Comparison of ENCODE assay signal across 1 cellular context in the genomic region with DNA sequence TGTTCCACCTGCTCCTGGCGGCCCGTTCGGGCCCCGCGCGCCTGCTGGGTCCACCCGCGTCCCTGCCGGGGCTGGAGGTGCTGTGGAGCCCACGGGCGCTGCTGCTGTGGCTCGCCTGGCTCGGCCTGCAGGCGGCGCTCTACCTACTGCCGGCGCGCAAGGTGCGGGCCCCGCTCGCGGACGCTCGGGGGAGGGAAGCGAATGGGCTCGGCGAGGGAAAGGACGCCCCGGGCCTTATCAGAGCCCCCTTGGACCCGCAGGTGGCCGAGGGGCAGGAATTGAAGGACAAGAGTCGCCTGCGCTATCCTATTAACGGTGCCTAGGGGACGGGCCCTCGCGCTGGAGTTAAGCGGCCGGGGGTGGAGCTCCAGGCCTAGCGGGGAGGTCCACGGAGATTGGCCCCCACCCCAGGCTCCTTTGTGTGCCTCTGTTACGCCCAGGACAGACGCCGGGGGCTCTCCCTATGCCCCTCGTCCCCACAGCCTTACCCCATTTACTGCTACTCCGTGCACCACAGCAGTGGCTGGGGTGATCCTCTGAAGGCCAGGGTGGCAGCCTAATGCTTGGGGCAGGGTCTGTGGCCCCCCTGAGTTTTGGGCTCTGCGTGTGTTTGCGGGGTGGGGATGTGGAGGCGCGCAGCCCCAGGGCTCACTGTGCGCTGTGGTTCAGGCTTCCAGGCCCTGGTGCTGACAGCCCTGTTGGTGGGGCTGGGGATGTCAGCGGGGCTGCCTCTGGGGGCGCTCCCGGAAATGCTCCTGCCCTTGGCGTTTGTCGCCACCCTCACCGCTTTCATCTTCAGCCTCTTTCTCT.
TF ChIP-seq lines count a peak whose summit lies in the region.

No MANE protein-coding gene starts in this region.

TF ChIP-seq in GM12878, 131 proteins besides CTCF, POLR2A, EP300 and RAD21 (continued from another document):
- TF ChIP-seq ZNF384 (IDR thresholded peaks at IDR 0.05; ENCODE audit: borderline replicate concordance, low read depth, low read length) (no peak), WRNIP1 (IDR thresholded peaks at IDR 0.05; ENCODE audit: borderline replicate concordance, low read depth, low read length) (no peak), ZNF274 (IDR thresholded peaks at IDR 0.05; ENCODE audit: insufficient read depth, insufficient read length) (no peak), IKZF1 (conservative IDR thresholded peaks at IDR 0.05) (peak; percentile 13; the same call in 1 of the 2 replicates), PAX8 (IDR thresholded peaks at IDR 0.05) (no peak), ASH2L (IDR thresholded peaks at IDR 0.05; ENCODE audit: borderline replicate concordance, low read depth) (no peak), SMAD5 (IDR thresholded peaks at IDR 0.05; ENCODE audit: low read depth) (no peak), NFIC (IDR thresholded peaks at IDR 0.05; ENCODE audit: low read depth, low read length) (no peak), SUPT20H (IDR thresholded peaks at IDR 0.05; ENCODE audit: borderline replicate concordance, control insufficient read depth, low read depth, low read length) (no peak), NBN (IDR thresholded peaks at IDR 0.05) (0 out of 2 replicates have a peak, but pooled peaks have one; percentile 31), RELA (IDR thresholded peaks at IDR 0.05; ENCODE audit: borderline replicate concordance, partially characterized antibody) (no peak), KAT2A (conservative IDR thresholded peaks at IDR 0.05; ENCODE audit: control insufficient read depth, low read depth, low read length) (no peak), TCF12 (IDR thresholded peaks at IDR 0.05; ENCODE audit: low read depth, low read length) (peak; percentile 18; the same call in 1 of the 2 replicates), PAX5 (IDR thresholded peaks at IDR 0.05; ENCODE audit: borderline replicate concordance, low read depth, low read length) (no peak), FOS (IDR thresholded peaks at IDR 0.05; ENCODE audit: borderline replicate concordance, extremely low read depth, insufficient read length) (no peak), POU2F2 (IDR thresholded peaks at IDR 0.05; ENCODE audit: borderline replicate concordance, low read depth, low read length) (peak; percentile 11; the same call in 1 of the 3 replicates), NFYA (IDR thresholded peaks at IDR 0.05; ENCODE audit: borderline replicate concordance, low read depth, low read length) (no peak), MEF2A (IDR thresholded peaks at IDR 0.05; ENCODE audit: insufficient read depth, low read depth, low read length) (no peak), CREB1 (IDR thresholded peaks at IDR 0.05; ENCODE audit: low read depth) (no peak), BCL11A (IDR thresholded peaks at IDR 0.05; ENCODE audit: low read depth, low read length) (no peak), HCFC1 (IDR thresholded peaks at IDR 0.05; ENCODE audit: low read length) (no peak), ETV6 (conservative IDR thresholded peaks at IDR 0.05 in 1 of 2, IDR thresholded peaks at IDR 0.05 in 1 of 2; ENCODE audit: borderline replicate concordance in 1 of 2, low read depth in 1 of 2) (no peak), GATAD2B (conservative IDR thresholded peaks at IDR 0.05; ENCODE audit: low read depth) (peak; percentile 95), EZH2 (IDR thresholded peaks at IDR 0.05; ENCODE audit: borderline replicate concordance, control insufficient read depth, low read depth, low read length) (no peak), BACH1 (IDR thresholded peaks at IDR 0.05; ENCODE audit: borderline replicate concordance) (peak; percentile 99), STAT1 (conservative IDR thresholded peaks at IDR 0.05) (no peak), NR2C1 (IDR thresholded peaks at IDR 0.05) (no peak), NR2F1 (conservative IDR thresholded peaks at IDR 0.05) (0 out of 2 replicates have a peak, but pooled peaks have one; percentile 12), POLR2AphosphoS2 (IDR thresholded peaks at IDR 0.05; ENCODE audit: low read depth, low read length) (no peak), MXI1 (IDR thresholded peaks at IDR 0.05; ENCODE audit: low read depth, low read length) (peak; percentile 42; the same call in 1 of the 2 replicates), EGR1 (IDR thresholded peaks at IDR 0.05; ENCODE audit: borderline replicate concordance in 1 of 2, low read depth in 2 of 2, low read length in 2 of 2) (no peak), ZNF24 (IDR thresholded peaks at IDR 0.05) (no peak), ZNF622 (IDR thresholded peaks at IDR 0.05) (no peak)
- TF ChIP-seq, protein P1, sequence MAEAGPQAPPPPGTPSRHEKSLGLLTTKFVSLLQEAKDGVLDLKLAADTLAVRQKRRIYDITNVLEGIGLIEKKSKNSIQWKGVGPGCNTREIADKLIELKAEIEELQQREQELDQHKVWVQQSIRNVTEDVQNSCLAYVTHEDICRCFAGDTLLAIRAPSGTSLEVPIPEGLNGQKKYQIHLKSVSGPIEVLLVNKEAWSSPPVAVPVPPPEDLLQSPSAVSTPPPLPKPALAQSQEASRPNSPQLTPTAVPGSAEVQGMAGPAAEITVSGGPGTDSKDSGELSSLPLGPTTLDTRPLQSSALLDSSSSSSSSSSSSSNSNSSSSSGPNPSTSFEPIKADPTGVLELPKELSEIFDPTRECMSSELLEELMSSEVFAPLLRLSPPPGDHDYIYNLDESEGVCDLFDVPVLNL (IDR thresholded peaks at IDR 0.05; ENCODE audit: low read depth, low read length), result no peak
- TF ChIP-seq, protein P2, sequence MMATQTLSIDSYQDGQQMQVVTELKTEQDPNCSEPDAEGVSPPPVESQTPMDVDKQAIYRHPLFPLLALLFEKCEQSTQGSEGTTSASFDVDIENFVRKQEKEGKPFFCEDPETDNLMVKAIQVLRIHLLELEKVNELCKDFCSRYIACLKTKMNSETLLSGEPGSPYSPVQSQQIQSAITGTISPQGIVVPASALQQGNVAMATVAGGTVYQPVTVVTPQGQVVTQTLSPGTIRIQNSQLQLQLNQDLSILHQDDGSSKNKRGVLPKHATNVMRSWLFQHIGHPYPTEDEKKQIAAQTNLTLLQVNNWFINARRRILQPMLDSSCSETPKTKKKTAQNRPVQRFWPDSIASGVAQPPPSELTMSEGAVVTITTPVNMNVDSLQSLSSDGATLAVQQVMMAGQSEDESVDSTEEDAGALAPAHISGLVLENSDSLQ (IDR thresholded peaks at IDR 0.05), result peak; percentile 55; the same call in 1 of the 2 replicates
- TF ChIP-seq, protein P3, sequence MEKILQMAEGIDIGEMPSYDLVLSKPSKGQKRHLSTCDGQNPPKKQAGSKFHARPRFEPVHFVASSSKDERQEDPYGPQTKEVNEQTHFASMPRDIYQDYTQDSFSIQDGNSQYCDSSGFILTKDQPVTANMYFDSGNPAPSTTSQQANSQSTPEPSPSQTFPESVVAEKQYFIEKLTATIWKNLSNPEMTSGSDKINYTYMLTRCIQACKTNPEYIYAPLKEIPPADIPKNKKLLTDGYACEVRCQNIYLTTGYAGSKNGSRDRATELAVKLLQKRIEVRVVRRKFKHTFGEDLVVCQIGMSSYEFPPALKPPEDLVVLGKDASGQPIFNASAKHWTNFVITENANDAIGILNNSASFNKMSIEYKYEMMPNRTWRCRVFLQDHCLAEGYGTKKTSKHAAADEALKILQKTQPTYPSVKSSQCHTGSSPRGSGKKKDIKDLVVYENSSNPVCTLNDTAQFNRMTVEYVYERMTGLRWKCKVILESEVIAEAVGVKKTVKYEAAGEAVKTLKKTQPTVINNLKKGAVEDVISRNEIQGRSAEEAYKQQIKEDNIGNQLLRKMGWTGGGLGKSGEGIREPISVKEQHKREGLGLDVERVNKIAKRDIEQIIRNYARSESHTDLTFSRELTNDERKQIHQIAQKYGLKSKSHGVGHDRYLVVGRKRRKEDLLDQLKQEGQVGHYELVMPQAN (conservative IDR thresholded peaks at IDR 0.05), result peak; percentile 81
- TF ChIP-seq, protein P4, sequence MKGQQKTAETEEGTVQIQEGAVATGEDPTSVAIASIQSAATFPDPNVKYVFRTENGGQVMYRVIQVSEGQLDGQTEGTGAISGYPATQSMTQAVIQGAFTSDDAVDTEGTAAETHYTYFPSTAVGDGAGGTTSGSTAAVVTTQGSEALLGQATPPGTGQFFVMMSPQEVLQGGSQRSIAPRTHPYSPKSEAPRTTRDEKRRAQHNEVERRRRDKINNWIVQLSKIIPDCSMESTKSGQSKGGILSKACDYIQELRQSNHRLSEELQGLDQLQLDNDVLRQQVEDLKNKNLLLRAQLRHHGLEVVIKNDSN (IDR thresholded peaks at IDR 0.05; ENCODE audit: borderline replicate concordance, extremely low read length, insufficient read depth, low read depth, low read length), result no peak
